ENCODE assay signal across 16 cellular contexts in genomic region chr2:149394864-149395263, GRCh38.
"Had no signal": no experiment of that assay in that cellular context is flagged by ENCODE, and none has a peak within 500 bp of the region (broad histone marks: within the 10 kb centered on the region; RNA-seq: fewer than 3 reads in every experiment).

No MANE protein-coding gene starts in this region.

- H3K27me3 ChIP-seq: colonic mucosa, upper lobe of right lung had no signal

- H3K4me1 ChIP-seq: colonic mucosa, prostate gland, upper lobe of right lung had no signal

- DNase-seq: activated CD4-positive, alpha-beta T cell treated with anti-CD3 and anti-CD28 coated beads for 1 hour; activated CD4-positive, alpha-beta T cell treated with anti-CD3 and anti-CD28 coated beads, Interleukin-2, amount 50 U/mL, for 48 hours; activated T-cell treated with anti-CD3 and anti-CD28 coated beads, Interleukin-2, amount 50 U/mL, for 72 hours; caudate nucleus; colonic mucosa; effector memory CD4-positive, alpha-beta T cell; erythroblast; immature natural killer cell; mammary epithelial cell; nephron progenitor cell; stimulated activated CD4-positive, alpha-beta T cell treated with anti-CD3 and anti-CD28 coated beads, Interleukin-12 subunit alpha, Interleukin-12 subunit beta, amount 100 ng/mL, for 4 hours; stimulated activated naive CD4-positive, alpha-beta T cell treated with Interleukin-2 at 50 U/mL for 16 hours; upper lobe of right lung had no signal

- H3K27ac ChIP-seq: colonic mucosa, prostate gland, upper lobe of right lung had no signal

- H3K9me3 ChIP-seq: colonic mucosa, prostate gland, upper lobe of right lung had no signal

- H3K36me3 ChIP-seq: colonic mucosa, prostate gland, upper lobe of right lung had no signal

- ATAC-seq: activated T-cell treated with anti-CD3 and anti-CD28 coated beads, Interleukin-2, amount 50 U/mL, for 72 hours; left lobe of liver; sciatic nerve; upper lobe of right lung had no signal

- H3K4me3 ChIP-seq: colonic mucosa, prostate gland, upper lobe of right lung had no signal
